17 cellular contexts compared by ENCODE assay signal in genomic region chr11:122317337-122317736, GRCh38.
DNase-seq lines count a peak whose midpoint lies in the region; ATAC-seq, FAIRE-seq and TF ChIP-seq lines count a peak whose summit lies in the region.
"Had no signal": no experiment of that assay in that cellular context is flagged by ENCODE, and none has a peak within 500 bp of the region (broad histone marks: within the 10 kb centered on the region; RNA-seq: fewer than 3 reads in every experiment).

No MANE protein-coding gene starts in this region.

- no peak overlapping the region for H3K4me3 ChIP-seq in astrocyte (ENCODE audit: insufficient read depth, low read depth, low read length)
- no peak overlapping the region for H3K4me3 ChIP-seq in spleen
- H3K4me3 ChIP-seq: lower lobe of right lung had no signal

- no peak overlapping the region for H3K27ac ChIP-seq in astrocyte (ENCODE audit: low read depth, low read length)
- H3K27ac ChIP-seq in spleen, result no peak overlapping the region
- H3K27ac ChIP-seq: lower lobe of right lung, neutrophil had no signal

- H3K9me3 Mint-ChIP-seq in astrocyte (ENCODE audit: unreplicated experiment), result no peaks in the 10 kb centered on the region
- H3K9me3 Mint-ChIP-seq: CD4-positive, alpha-beta memory T cell had no signal

- no peaks in the 10 kb centered on the region for H3K9me3 ChIP-seq in astrocyte (ENCODE audit: insufficient read depth, low read depth, low read length)
- no peaks in the 10 kb centered on the region for H3K9me3 ChIP-seq in spleen
- peaks cover under 1% of the 10 kb centered on the region for H3K9me3 ChIP-seq in T-helper 17 cell (ENCODE audit: control insufficient read depth, low read length, poor library complexity, severe bottlenecking)
- H3K9me3 ChIP-seq: lower lobe of right lung, neutrophil had no signal

- H2AFZ ChIP-seq in astrocyte (ENCODE audit: low read depth, low read length), result no peak overlapping the region

- no peak overlapping the region for H3K9ac ChIP-seq in astrocyte (ENCODE audit: low read length)

- no peak for TF ChIP-seq POLR2A in spleen (IDR thresholded peaks at IDR 0.05)

- TF ChIP-seq CTCF in astrocyte (IDR thresholded peaks at IDR 0.05; ENCODE audit: insufficient read depth, low read depth, low read length) (no peak), spleen (IDR thresholded peaks at IDR 0.05 in 8 of 11, conservative IDR thresholded peaks at IDR 0.05 in 3 of 11) (no peak)

- H3K27me3 Mint-ChIP-seq in astrocyte (ENCODE audit: low read depth, unreplicated experiment) (peaks cover 6% of the 10 kb centered on the region), T-helper 17 cell (peaks cover 16% of the 10 kb centered on the region)

- ATAC-seq in HG03139 (IDR thresholded peaks at IDR 0.05; ENCODE audit: unreplicated experiment) (no peak), T-helper 17 cell (no peak)
- ATAC-seq: lower lobe of right lung had no signal

- no peak overlapping the region for H3K4me2 ChIP-seq in astrocyte (ENCODE audit: low read length)

- H3K4me3 Mint-ChIP-seq in astrocyte (ENCODE audit: unreplicated experiment), result no peak overlapping the region
- H3K4me3 Mint-ChIP-seq in T-helper 17 cell, result no peak overlapping the region
- H3K4me3 Mint-ChIP-seq: CD4-positive, alpha-beta memory T cell had no signal

- no peaks in the 10 kb centered on the region for H3K79me2 ChIP-seq in astrocyte (ENCODE audit: insufficient read depth, low read length)

- peaks cover 8% of the 10 kb centered on the region for H3K27me3 ChIP-seq in astrocyte (ENCODE audit: insufficient read depth, low read length)
- H3K27me3 ChIP-seq in spleen (replicated peaks in 1 of 7), result no peaks in the 10 kb centered on the region
- H3K27me3 ChIP-seq: neutrophil had no signal

- H3K36me3 Mint-ChIP-seq in astrocyte (ENCODE audit: low read depth, unreplicated experiment), result no peaks in the 10 kb centered on the region
- no peaks in the 10 kb centered on the region for H3K36me3 Mint-ChIP-seq in T-helper 17 cell (ENCODE audit: low read depth)
- H3K36me3 Mint-ChIP-seq: CD4-positive, alpha-beta memory T cell had no signal

- intact Hi-C loops in spleen (cut with DNase I; ENCODE audit: low total_unique reads), result no loop called here

- H3K27ac Mint-ChIP-seq in astrocyte (ENCODE audit: unreplicated experiment) (no peak overlapping the region), T-helper 17 cell (no peak overlapping the region)
- H3K27ac Mint-ChIP-seq: CD4-positive, alpha-beta memory T cell had no signal

- DNase-seq in GM04503 (ENCODE audit: low read depth) (peak; percentile 40), astrocyte (ENCODE audit: low read depth) (peak; percentile 91), iPS-NIHi7 (ENCODE audit: extremely low spot score) (peak; percentile 26), retina (peak; percentile 30), SW 1271 (lab: John Stamatoyannopoulos, UW) (no peak), spleen (no peak), T-helper 17 cell (no peak)
- DNase-seq: activated CD4-positive, CD25-positive, alpha-beta regulatory T cell treated with anti-CD3 and anti-CD28 coated beads, Interleukin-2, amount 50 U/mL, for 72 hours; CD4-positive, alpha-beta memory T cell; effector CD8-positive, alpha-beta T cell; HCEC 1CT; KBM-7; lower lobe of right lung; NCI-H1105 treated with DMSO at 0.1 percent for 48 hours; stimulated activated CD4-positive, alpha-beta T cell treated with anti-CD3 and anti-CD28 coated beads, Interleukin-4, amount 100 ng/mL, for 4 hours had no signal

- peaks cover 15% of the 10 kb centered on the region for H3K4me1 Mint-ChIP-seq in astrocyte (ENCODE audit: low read depth, unreplicated experiment)
- no peaks in the 10 kb centered on the region for H3K4me1 Mint-ChIP-seq in T-helper 17 cell
- H3K4me1 Mint-ChIP-seq: CD4-positive, alpha-beta memory T cell had no signal

- peak; percentile 73 for FAIRE-seq in astrocyte (lab: Jason Lieb, UNC)

- no peaks in the 10 kb centered on the region for H3K36me3 ChIP-seq in astrocyte (ENCODE audit: insufficient read depth, low read length)
- H3K36me3 ChIP-seq in spleen, result no peaks in the 10 kb centered on the region
- H3K36me3 ChIP-seq: lower lobe of right lung, neutrophil had no signal

- H4K20me1 ChIP-seq in astrocyte (ENCODE audit: insufficient read depth, low read length), result no peaks in the 10 kb centered on the region

- H3K4me1 ChIP-seq in astrocyte (ENCODE audit: insufficient read depth, low read length) (no peaks in the 10 kb centered on the region), spleen (peaks cover 0 to 14% (median 4%) of the 10 kb centered on the region in 6 donors)

Comparison
In these comparisons a context has a peak if more than half of its experiments do, and no peak if none do; other contexts are left out.
1. DNase-seq: peak in GM04503 (single experiment), astrocyte (single experiment), iPS-NIHi7 (single experiment) and retina (single experiment); none in SW 1271 (0 of 2), spleen (single experiment) and T-helper 17 cell (0 of 3).